In genomic region chr16:5790512-5790911, GRCh38 we compare ENCODE assay signal across 28 cellular contexts.
"Had no signal": no experiment of that assay in that cellular context is flagged by ENCODE, and none has a peak within 500 bp of the region (broad histone marks: within the 10 kb centered on the region; RNA-seq: fewer than 3 reads in every experiment).

No MANE protein-coding gene starts in this region.

- H3K27ac Mint-ChIP-seq: mesothelial cell of epicardium; naive B cell; natural killer cell; nephron progenitor cell; progenitor cell of endocrine pancreas; stimulated activated naive B cell treated with anti-CD40 and anti-IgM and Interleukin-4, amounts not matched to agents 10 μg/mL and 1 μg/mL and 100 μg/mL, for 72 hours had no signal

- H3K4me3 ChIP-seq: heart left ventricle, lower lobe of right lung, ovary, right atrium auricular region, right lobe of liver, skin epidermis, stomach, testis, thyroid gland, transverse colon, upper lobe of left lung had no signal

- H3K27me3 ChIP-seq: heart left ventricle, ovary, right atrium auricular region, right lobe of liver, stomach, testis, thyroid gland, transverse colon, upper lobe of left lung had no signal

- FAIRE-seq: keratinocyte had no signal

- H3K36me3 Mint-ChIP-seq: mesothelial cell of epicardium; naive B cell; natural killer cell; stimulated activated naive B cell treated with anti-CD40 and anti-IgM and Interleukin-4, amounts not matched to agents 10 μg/mL and 1 μg/mL and 100 μg/mL, for 72 hours had no signal

- ATAC-seq: heart left ventricle; left cardiac atrium; left lobe of liver; lower lobe of right lung; natural killer cell; right lobe of liver; stimulated activated naive B cell treated with anti-CD40 and anti-IgM and Interleukin-4, amounts not matched to agents 10 μg/mL and 1 μg/mL and 100 μg/mL, for 72 hours; stimulated activated naive CD8-positive, alpha-beta T cell treated with anti-CD3 and anti-CD28 coated beads, Interleukin-15, Interleukin-2, amounts not matched to agents 100 U/mL and 50 U/mL, for 24 hours had no signal

- H3K9me3 ChIP-seq: heart left ventricle, lower lobe of right lung, ovary, right atrium auricular region, right lobe of liver, testis, thyroid gland, transverse colon, upper lobe of left lung had no signal

- H3K36me3 ChIP-seq: heart left ventricle, lower lobe of right lung, ovary, right atrium auricular region, right lobe of liver, stomach, thyroid gland, transverse colon, upper lobe of left lung had no signal

- H3K4me3 Mint-ChIP-seq: mesothelial cell of epicardium; naive B cell; natural killer cell; nephron progenitor cell; stimulated activated naive B cell treated with anti-CD40 and anti-IgM and Interleukin-4, amounts not matched to agents 10 μg/mL and 1 μg/mL and 100 μg/mL, for 72 hours had no signal

- DNase-seq: heart left ventricle; hypothalamus; kidney glomerular epithelial cell; left cardiac atrium; lower lobe of right lung; mesendoderm; naive B cell; natural killer cell; nephron progenitor cell; ovary; right lobe of liver; stimulated activated CD4-positive, alpha-beta T cell treated with anti-CD3 and anti-CD28 coated beads, Interleukin-12 subunit alpha, Interleukin-12 subunit beta, amount 100 ng/mL, for 4 hours; stimulated activated CD4-positive, alpha-beta T cell treated with anti-CD3 and anti-CD28 coated beads, Interleukin-15, amount 100 ng/mL, for 24 hours; stimulated activated CD4-positive, alpha-beta T cell treated with anti-CD3 and anti-CD28 coated beads, Interleukin-2, amount 100 ng/mL, for 24 hours; stimulated activated CD4-positive, alpha-beta T cell treated with anti-CD3 and anti-CD28 coated beads, Interleukin-4, amount 100 ng/mL, for 1 hour; stimulated activated naive B cell treated with anti-CD40 and anti-IgM and Interleukin-4, amounts not matched to agents 10 μg/mL and 1 μg/mL and 100 μg/mL, for 72 hours; stimulated activated naive CD8-positive, alpha-beta T cell treated with anti-CD3 and anti-CD28 coated beads, Interleukin-15, Interleukin-2, amounts not matched to agents 100 U/mL and 50 U/mL, for 24 hours; stomach; testis; thyroid gland; transverse colon; upper lobe of left lung had no signal

- H3K4me1 Mint-ChIP-seq: mesothelial cell of epicardium; naive B cell; natural killer cell; nephron progenitor cell; stimulated activated naive B cell treated with anti-CD40 and anti-IgM and Interleukin-4, amounts not matched to agents 10 μg/mL and 1 μg/mL and 100 μg/mL, for 72 hours had no signal

- H3K27ac ChIP-seq: heart left ventricle, lower lobe of right lung, ovary, right atrium auricular region, right lobe of liver, skin epidermis, stomach, testis, thyroid gland, transverse colon, upper lobe of left lung had no signal

- H3K4me1 ChIP-seq: heart left ventricle, lower lobe of right lung, right atrium auricular region, right lobe of liver, stomach, testis, thyroid gland, transverse colon, upper lobe of left lung had no signal

- H3K27me3 Mint-ChIP-seq: naive B cell had no signal
